In genomic region chr2:69203166-69203985, GRCh38 we compare ENCODE assay signal across 1 cellular context.
TF ChIP-seq lines count a peak whose summit lies in the region.

No MANE protein-coding gene starts in this region.

TF ChIP-seq in HepG2, 621 proteins besides CTCF, POLR2A, EP300 and RAD21 (continued from another document and continues in another):
- 0 out of 4 replicates have a peak, but pooled peaks of 1 of the 2 experiments have one; percentile 23 for TF ChIP-seq REST (IDR thresholded peaks at IDR 0.05; ENCODE audit: borderline replicate concordance in 1 of 2, low read depth in 1 of 2, low read length in 2 of 2)
- TF ChIP-seq ZNF136 (CRISPR knock-in tag; IDR thresholded peaks at IDR 0.05; ENCODE audit: low read depth) = no peak
- TF ChIP-seq SMAD3 (CRISPR knock-in tag; IDR thresholded peaks at IDR 0.05) = no peak
- TF ChIP-seq THRA (CRISPR knock-in tag; IDR thresholded peaks at IDR 0.05; ENCODE audit: borderline replicate concordance) = peak; percentile 47; the same call in 1 of the 2 replicates
- TF ChIP-seq LCORL (IDR thresholded peaks at IDR 0.05) = peak; percentile 47; the same call in 1 of the 2 replicates
- TF ChIP-seq LCORL (CRISPR knock-in tag; IDR thresholded peaks at IDR 0.05) = no peak
- TF ChIP-seq MZF1 (CRISPR knock-in tag; IDR thresholded peaks at IDR 0.05; ENCODE audit: borderline replicate concordance) = no peak
- TF ChIP-seq HOXD1 (CRISPR knock-in tag; IDR thresholded peaks at IDR 0.05) = 0 out of 2 replicates have a peak, but pooled peaks have one; percentile 20
- no peak for TF ChIP-seq ZNF274 (CRISPR knock-in tag; IDR thresholded peaks at IDR 0.05)
- no peak for TF ChIP-seq ZNF766 (CRISPR knock-in tag; IDR thresholded peaks at IDR 0.05; ENCODE audit: borderline replicate concordance)
- TF ChIP-seq ATF7 (IDR thresholded peaks at IDR 0.05) = peak; percentile 66
- no peak; the same call in 1 of the 2 replicates for TF ChIP-seq ATF7 (CRISPR knock-in tag; IDR thresholded peaks at IDR 0.05)
- TF ChIP-seq, protein P1, sequence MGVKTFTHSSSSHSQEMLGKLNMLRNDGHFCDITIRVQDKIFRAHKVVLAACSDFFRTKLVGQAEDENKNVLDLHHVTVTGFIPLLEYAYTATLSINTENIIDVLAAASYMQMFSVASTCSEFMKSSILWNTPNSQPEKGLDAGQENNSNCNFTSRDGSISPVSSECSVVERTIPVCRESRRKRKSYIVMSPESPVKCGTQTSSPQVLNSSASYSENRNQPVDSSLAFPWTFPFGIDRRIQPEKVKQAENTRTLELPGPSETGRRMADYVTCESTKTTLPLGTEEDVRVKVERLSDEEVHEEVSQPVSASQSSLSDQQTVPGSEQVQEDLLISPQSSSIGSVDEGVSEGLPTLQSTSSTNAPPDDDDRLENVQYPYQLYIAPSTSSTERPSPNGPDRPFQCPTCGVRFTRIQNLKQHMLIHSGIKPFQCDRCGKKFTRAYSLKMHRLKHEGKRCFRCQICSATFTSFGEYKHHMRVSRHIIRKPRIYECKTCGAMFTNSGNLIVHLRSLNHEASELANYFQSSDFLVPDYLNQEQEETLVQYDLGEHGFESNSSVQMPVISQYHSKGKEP (CRISPR knock-in tag; IDR thresholded peaks at IDR 0.05) = no peak
- 0 out of 2 replicates have a peak, but pooled peaks have one; percentile 37 for TF ChIP-seq TBX2 (CRISPR knock-in tag; IDR thresholded peaks at IDR 0.05; ENCODE audit: borderline replicate concordance)
- TF ChIP-seq SOX13 (IDR thresholded peaks at IDR 0.05) = no peak
- TF ChIP-seq SOX13 (CRISPR knock-in tag; conservative IDR thresholded peaks at IDR 0.05 in 1 of 2, IDR thresholded peaks at IDR 0.05 in 1 of 2) = peak in 1 of 2 experiments; percentile 39; a peak in 1 of 4 replicates
- no peak for TF ChIP-seq KLF13 (CRISPR knock-in tag; IDR thresholded peaks at IDR 0.05)
- TF ChIP-seq, protein P2, sequence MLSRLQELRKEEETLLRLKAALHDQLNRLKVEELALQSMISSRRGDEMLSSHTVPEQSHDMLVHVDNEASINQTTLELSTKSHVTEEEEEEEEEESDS (CRISPR knock-in tag; IDR thresholded peaks at IDR 0.05; ENCODE audit: borderline replicate concordance) = no peak
- TF ChIP-seq ZMAT3 (CRISPR knock-in tag; conservative IDR thresholded peaks at IDR 0.05) = 0 out of 2 replicates have a peak, but pooled peaks have one; percentile 37
- TF ChIP-seq, protein P3, sequence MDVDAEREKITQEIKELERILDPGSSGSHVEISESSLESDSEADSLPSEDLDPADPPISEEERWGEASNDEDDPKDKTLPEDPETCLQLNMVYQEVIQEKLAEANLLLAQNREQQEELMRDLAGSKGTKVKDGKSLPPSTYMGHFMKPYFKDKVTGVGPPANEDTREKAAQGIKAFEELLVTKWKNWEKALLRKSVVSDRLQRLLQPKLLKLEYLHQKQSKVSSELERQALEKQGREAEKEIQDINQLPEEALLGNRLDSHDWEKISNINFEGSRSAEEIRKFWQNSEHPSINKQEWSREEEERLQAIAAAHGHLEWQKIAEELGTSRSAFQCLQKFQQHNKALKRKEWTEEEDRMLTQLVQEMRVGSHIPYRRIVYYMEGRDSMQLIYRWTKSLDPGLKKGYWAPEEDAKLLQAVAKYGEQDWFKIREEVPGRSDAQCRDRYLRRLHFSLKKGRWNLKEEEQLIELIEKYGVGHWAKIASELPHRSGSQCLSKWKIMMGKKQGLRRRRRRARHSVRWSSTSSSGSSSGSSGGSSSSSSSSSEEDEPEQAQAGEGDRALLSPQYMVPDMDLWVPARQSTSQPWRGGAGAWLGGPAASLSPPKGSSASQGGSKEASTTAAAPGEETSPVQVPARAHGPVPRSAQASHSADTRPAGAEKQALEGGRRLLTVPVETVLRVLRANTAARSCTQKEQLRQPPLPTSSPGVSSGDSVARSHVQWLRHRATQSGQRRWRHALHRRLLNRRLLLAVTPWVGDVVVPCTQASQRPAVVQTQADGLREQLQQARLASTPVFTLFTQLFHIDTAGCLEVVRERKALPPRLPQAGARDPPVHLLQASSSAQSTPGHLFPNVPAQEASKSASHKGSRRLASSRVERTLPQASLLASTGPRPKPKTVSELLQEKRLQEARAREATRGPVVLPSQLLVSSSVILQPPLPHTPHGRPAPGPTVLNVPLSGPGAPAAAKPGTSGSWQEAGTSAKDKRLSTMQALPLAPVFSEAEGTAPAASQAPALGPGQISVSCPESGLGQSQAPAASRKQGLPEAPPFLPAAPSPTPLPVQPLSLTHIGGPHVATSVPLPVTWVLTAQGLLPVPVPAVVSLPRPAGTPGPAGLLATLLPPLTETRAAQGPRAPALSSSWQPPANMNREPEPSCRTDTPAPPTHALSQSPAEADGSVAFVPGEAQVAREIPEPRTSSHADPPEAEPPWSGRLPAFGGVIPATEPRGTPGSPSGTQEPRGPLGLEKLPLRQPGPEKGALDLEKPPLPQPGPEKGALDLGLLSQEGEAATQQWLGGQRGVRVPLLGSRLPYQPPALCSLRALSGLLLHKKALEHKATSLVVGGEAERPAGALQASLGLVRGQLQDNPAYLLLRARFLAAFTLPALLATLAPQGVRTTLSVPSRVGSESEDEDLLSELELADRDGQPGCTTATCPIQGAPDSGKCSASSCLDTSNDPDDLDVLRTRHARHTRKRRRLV (CRISPR knock-in tag; IDR thresholded peaks at IDR 0.05) = no peak
- no peak for TF ChIP-seq ZNF790 (CRISPR knock-in tag; IDR thresholded peaks at IDR 0.05; ENCODE audit: borderline replicate concordance)
- TF ChIP-seq, protein P4, sequence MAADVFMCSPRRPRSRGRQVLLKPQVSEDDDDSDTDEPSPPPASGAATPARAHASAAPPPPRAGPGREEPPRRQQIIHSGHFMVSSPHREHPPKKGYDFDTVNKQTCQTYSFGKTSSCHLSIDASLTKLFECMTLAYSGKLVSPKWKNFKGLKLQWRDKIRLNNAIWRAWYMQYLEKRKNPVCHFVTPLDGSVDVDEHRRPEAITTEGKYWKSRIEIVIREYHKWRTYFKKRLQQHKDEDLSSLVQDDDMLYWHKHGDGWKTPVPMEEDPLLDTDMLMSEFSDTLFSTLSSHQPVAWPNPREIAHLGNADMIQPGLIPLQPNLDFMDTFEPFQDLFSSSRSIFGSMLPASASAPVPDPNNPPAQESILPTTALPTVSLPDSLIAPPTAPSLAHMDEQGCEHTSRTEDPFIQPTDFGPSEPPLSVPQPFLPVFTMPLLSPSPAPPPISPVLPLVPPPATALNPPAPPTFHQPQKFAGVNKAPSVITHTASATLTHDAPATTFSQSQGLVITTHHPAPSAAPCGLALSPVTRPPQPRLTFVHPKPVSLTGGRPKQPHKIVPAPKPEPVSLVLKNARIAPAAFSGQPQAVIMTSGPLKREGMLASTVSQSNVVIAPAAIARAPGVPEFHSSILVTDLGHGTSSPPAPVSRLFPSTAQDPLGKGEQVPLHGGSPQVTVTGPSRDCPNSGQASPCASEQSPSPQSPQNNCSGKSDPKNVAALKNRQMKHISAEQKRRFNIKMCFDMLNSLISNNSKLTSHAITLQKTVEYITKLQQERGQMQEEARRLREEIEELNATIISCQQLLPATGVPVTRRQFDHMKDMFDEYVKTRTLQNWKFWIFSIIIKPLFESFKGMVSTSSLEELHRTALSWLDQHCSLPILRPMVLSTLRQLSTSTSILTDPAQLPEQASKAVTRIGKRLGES (CRISPR knock-in tag; IDR thresholded peaks at IDR 0.05; ENCODE audit: borderline replicate concordance) = no peak
- TF ChIP-seq ZNF569 (CRISPR knock-in tag; IDR thresholded peaks at IDR 0.05; ENCODE audit: borderline replicate concordance) = no peak
- TF ChIP-seq PAXIP1 (CRISPR knock-in tag; conservative IDR thresholded peaks at IDR 0.05) = peak; percentile 67; the same call in 1 of the 2 replicates
- TF ChIP-seq ZNF746 (CRISPR knock-in tag; IDR thresholded peaks at IDR 0.05) = 0 out of 2 replicates have a peak, but pooled peaks have one; percentile 48
- no peak for TF ChIP-seq ZNF354B (CRISPR knock-in tag; IDR thresholded peaks at IDR 0.05)
- TF ChIP-seq CEBPG (CRISPR knock-in tag; IDR thresholded peaks at IDR 0.05) = peak; percentile 96
- no peak for TF ChIP-seq HCFC1 (IDR thresholded peaks at IDR 0.05; ENCODE audit: low read depth, low read length)
